17 cellular contexts compared by ENCODE assay signal in the genomic region with DNA sequence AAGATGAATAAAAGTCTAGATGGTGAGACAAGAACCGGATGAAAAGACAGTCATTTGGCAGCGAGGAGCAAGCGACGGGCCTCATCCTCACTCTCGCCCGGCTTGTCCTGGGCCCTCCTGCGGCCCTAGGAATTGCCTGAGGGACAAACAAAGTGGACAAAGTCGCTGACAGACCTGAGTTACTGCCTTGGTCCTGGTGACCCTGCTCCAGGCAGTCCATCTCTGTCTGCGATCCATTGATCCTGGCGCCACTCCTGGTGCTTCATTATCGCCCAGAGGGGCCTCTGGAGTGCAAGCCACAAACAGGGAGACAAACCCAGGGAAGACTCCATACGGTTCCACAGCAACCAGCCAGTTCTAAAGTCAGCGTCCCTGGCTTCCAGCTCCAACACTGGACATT. TPM values are rescaled to one million over a fixed set of nuclear protein-coding genes. Genes with fewer than 3 reads are reported as not detected.
DNase-seq lines count a peak whose midpoint lies in the region; FAIRE-seq and TF ChIP-seq lines count a peak whose summit lies in the region.
"Had no signal": no experiment of that assay in that cellular context is flagged by ENCODE, and none has a peak within 500 bp of the region (broad histone marks: within the 10 kb centered on the region; RNA-seq: fewer than 3 reads in every experiment).

No MANE protein-coding gene starts in this region.

- no peaks in the 10 kb centered on the region for H3K4me1 ChIP-seq in endodermal cell (ENCODE audit: control insufficient read depth, insufficient read depth, low read length)
- peaks cover 0 to 2% of the 10 kb centered on the region in 2 donors for H3K4me1 ChIP-seq in neuronal stem cell (ENCODE audit: control insufficient read depth in 2 of 2, insufficient read depth in 1 of 2, low read depth in 1 of 2, low read length in 2 of 2)
- H3K4me1 ChIP-seq in HAP-1, result no peaks in the 10 kb centered on the region
- H3K4me1 ChIP-seq: BLaER1 had no signal

- no peak overlapping the region for H2BK15ac ChIP-seq in neuronal stem cell (ENCODE audit: low read length)

- in situ Hi-C loops in HAP-1 (cut with MboI; ENCODE audit: low sequenced_read_pairs), result no loop called here

- no peaks in the 10 kb centered on the region for H3K9me3 ChIP-seq in endodermal cell (ENCODE audit: control insufficient read depth, low read length)
- peaks cover 0 to 3% of the 10 kb centered on the region in 2 donors for H3K9me3 ChIP-seq in neuronal stem cell (replicated peaks in 1 of 2; ENCODE audit: control insufficient read depth in 2 of 2, insufficient read depth in 1 of 2, low read depth in 1 of 2, low read length in 2 of 2)
- no peaks in the 10 kb centered on the region for H3K9me3 ChIP-seq in HAP-1
- H3K9me3 ChIP-seq: BLaER1, Caco-2 had no signal

- no peaks in the 10 kb centered on the region for H3K27me3 ChIP-seq in endodermal cell (ENCODE audit: control insufficient read depth, insufficient read depth, low read length, poor library complexity, severe bottlenecking)
- peaks cover 0 to 30% (median 0%) of the 10 kb centered on the region in 3 experiments for H3K27me3 ChIP-seq in neuronal stem cell (ENCODE audit: control insufficient read depth in 3 of 3, insufficient read depth in 3 of 3, low read depth in 1 of 3, low read length in 3 of 3)
- peaks cover 3% of the 10 kb centered on the region for H3K27me3 ChIP-seq in HAP-1 (ENCODE audit: low read depth)
- H3K27me3 ChIP-seq in H7 (ENCODE audit: control insufficient read depth, insufficient read depth, low read length), result no peaks in the 10 kb centered on the region
- H3K27me3 ChIP-seq: BLaER1 had no signal

- H3K27ac Mint-ChIP-seq in endodermal cell, result no peak overlapping the region
- H3K27ac Mint-ChIP-seq: IgD-negative memory B cell had no signal

- H3K4ac ChIP-seq in neuronal stem cell (ENCODE audit: low read length), result no peak overlapping the region

- H2AK5ac ChIP-seq in neuronal stem cell (ENCODE audit: low read depth, low read length), result no peak overlapping the region

- no peaks in the 10 kb centered on the region for H3K79me1 ChIP-seq in neuronal stem cell (ENCODE audit: low read depth, low read length)

- H3K9me3 Mint-ChIP-seq in endodermal cell, result no peaks in the 10 kb centered on the region
- H3K9me3 Mint-ChIP-seq: CD8-positive, alpha-beta memory T cell had no signal

- H3K27ac ChIP-seq in endodermal cell (ENCODE audit: low read depth, low read length) (peak overlapping the region; percentile 45), neuronal stem cell (replicated peaks; ENCODE audit: low read length) (no peak overlapping the region)
- H3K27ac ChIP-seq: 22Rv1, BLaER1 had no signal

- peaks cover 4% of the 10 kb centered on the region for H3K27me3 Mint-ChIP-seq in endodermal cell (ENCODE audit: insufficient read depth)

- H2BK120ac ChIP-seq in neuronal stem cell (ENCODE audit: low read depth, low read length), result no peak overlapping the region

- no peak overlapping the region for H4K91ac ChIP-seq in neuronal stem cell (ENCODE audit: low read depth, low read length, poor library complexity)

- no peak overlapping the region for H3K23ac ChIP-seq in neuronal stem cell (ENCODE audit: low read depth, low read length, poor library complexity)

- no peak for FAIRE-seq in GM12892 (lab: Jason Lieb, UNC)
- FAIRE-seq: H54 had no signal

- peaks cover 15% of the 10 kb centered on the region for H3K4me1 Mint-ChIP-seq in endodermal cell
- H3K4me1 Mint-ChIP-seq: CD8-positive, alpha-beta memory T cell had no signal

- H2BK12ac ChIP-seq in neuronal stem cell (ENCODE audit: low read length), result no peak overlapping the region

- H3K9ac ChIP-seq in endodermal cell (ENCODE audit: extremely low read depth, low read length, poor library complexity, severe bottlenecking) (no peak overlapping the region), neuronal stem cell (ENCODE audit: low read depth, low read length, poor library complexity) (no peak overlapping the region)
- H3K9ac ChIP-seq: BLaER1 had no signal

- H4K8ac ChIP-seq in neuronal stem cell (ENCODE audit: low read depth, low read length), result no peak overlapping the region

- peak overlapping the region; percentile 75 for H3K18ac ChIP-seq in neuronal stem cell (ENCODE audit: low read length)

- DNase-seq in NCI-H146 (lab: John Stamatoyannopoulos, UW), result peak; percentile 9
- no peak for DNase-seq in NCI-H146 treated with DMSO at 0.1 percent for 48 hours (lab: John Stamatoyannopoulos, UW; ENCODE audit: unreplicated experiment)
- DNase-seq in endodermal cell, result no peak
- no peak for DNase-seq in neuronal stem cell (ENCODE audit: low spot score)
- no peak for DNase-seq in HAP-1 (ENCODE audit: low spot score in 2 of 2)
- DNase-seq in H7, result no peak
- no peak for DNase-seq in Kasumi-1 (lab: John Stamatoyannopoulos, UW)
- no peak for DNase-seq in GM12892 (ENCODE audit: insufficient read length)
- DNase-seq: AML-193; CD8-positive, alpha-beta memory T cell; DND-41; GF-D8 had no signal

- H2BK5ac ChIP-seq in neuronal stem cell (ENCODE audit: low read length), result no peak overlapping the region

- no peak for TF ChIP-seq POLR2A in GM12892 (IDR thresholded peaks at IDR 0.05; ENCODE audit: low read depth, low read length)

- H3K4me3 ChIP-seq in endodermal cell (ENCODE audit: low read length), result no peak overlapping the region
- H3K4me3 ChIP-seq in neuronal stem cell (ENCODE audit: low read length in 2 of 2), result no peak overlapping the region
- no peak overlapping the region for H3K4me3 ChIP-seq in HAP-1
- H3K4me3 ChIP-seq in H7 (ENCODE audit: insufficient read depth, low read depth, low read length), result no peak overlapping the region
- H3K4me3 ChIP-seq: BLaER1 had no signal

- H3K4me3 Mint-ChIP-seq in endodermal cell, result no peak overlapping the region
- H3K4me3 Mint-ChIP-seq: CD8-positive, alpha-beta memory T cell; IgD-negative memory B cell had no signal

- H3K14ac ChIP-seq in neuronal stem cell (ENCODE audit: low read length), result no peak overlapping the region

- H3K36me3 Mint-ChIP-seq in endodermal cell (ENCODE audit: low read depth), result no peaks in the 10 kb centered on the region
- H3K36me3 Mint-ChIP-seq: CD8-positive, alpha-beta memory T cell had no signal

- TF ChIP-seq CTCF in endodermal cell (conservative IDR thresholded peaks at IDR 0.05), result no peak

- H3K36me3 ChIP-seq in endodermal cell (ENCODE audit: control insufficient read depth, insufficient read depth, low read length), result no peaks in the 10 kb centered on the region
- no peaks in the 10 kb centered on the region for H3K36me3 ChIP-seq in neuronal stem cell (replicated peaks in 1 of 2; ENCODE audit: control insufficient read depth in 2 of 2, insufficient read depth in 2 of 2, low read length in 2 of 2)
- H3K36me3 ChIP-seq in HAP-1 (replicated peaks), result no peaks in the 10 kb centered on the region
- H3K36me3 ChIP-seq in H7 (replicated peaks; ENCODE audit: control insufficient read depth, insufficient read depth, low read length), result no peaks in the 10 kb centered on the region
- H3K36me3 ChIP-seq: BLaER1 had no signal

- 89% methylated on average over 9 to 12 of the region's 13 CpGs for WGBS in endodermal cell (ENCODE audit: insufficient coverage in 1 of 2, insufficient read length in 1 of 2), 2 experiments
- no CpG with 5 or more reads among the region's 13 CpGs for WGBS in neuronal stem cell (ENCODE audit: extremely low coverage in 2 of 2, insufficient read length in 2 of 2, insufficient replicate concordance in 1 of 2), 2 donors

- peak overlapping the region; percentile 49 for H2AFZ ChIP-seq in neuronal stem cell (ENCODE audit: low read length)

- no peak overlapping the region for H3K4me2 ChIP-seq in neuronal stem cell (ENCODE audit: insufficient read depth, low read length, poor library complexity, severe bottlenecking)
- H3K4me2 ChIP-seq: BLaER1 had no signal

RNA-seq across cellular contexts. Expression of a gene that starts 24.3 kb away (rescaled TPM):
- total RNA-seq in endodermal cell, result 100 to 1,000 TPM; 114 to 126 TPM
- polyA plus RNA-seq in endodermal cell (2013, experiment 1 of 2), result 79.0 TPM
- polyA plus RNA-seq in endodermal cell (2013, experiment 2 of 2), result 74.6 TPM
- 43.5 TPM for polyA plus RNA-seq in neuronal stem cell (2013, experiment 1 of 2)
- polyA plus RNA-seq in neuronal stem cell (2013, experiment 2 of 2), result 45.1 TPM
- total RNA-seq in H7 (2014; rRNA removed; shearing (Covaris generic)), result 35.7 and 36.2 TPM in 2 replicates
- polyA plus RNA-seq in GM12892 (2012; ENCODE audit: missing spikeins), result 56.2 TPM
